10 cellular contexts compared by ENCODE assay signal in genomic region chr11:78202733-78203167, GRCh38. TPM values are rescaled to one million over a fixed set of nuclear protein-coding genes. Genes with fewer than 3 reads are reported as not detected.
DNase-seq lines count a peak whose midpoint lies in the region; ATAC-seq and FAIRE-seq lines count a peak whose summit lies in the region.
"Had no signal": no experiment of that assay in that cellular context is flagged by ENCODE, and none has a peak within 500 bp of the region (broad histone marks: within the 10 kb centered on the region; RNA-seq: fewer than 3 reads in every experiment).

No MANE protein-coding gene starts in this region.

- H3K4me3 Mint-ChIP-seq in activated CD4-positive, alpha-beta memory T cell treated with anti-CD3 and anti-CD28 coated beads, Interleukin-2, amount 10 ng/mL, durations not matched to agents 7 days and 5 days: peak overlapping the region; percentile 60
- H3K4me3 Mint-ChIP-seq in effector memory CD8-positive, alpha-beta T cell: peak overlapping the region; percentile 73 to 82
- no peak overlapping the region for H3K4me3 Mint-ChIP-seq in stimulated activated memory B cell treated with anti-CD40 and anti-IgM and Interleukin-4, amounts not matched to agents 10 μg/mL and 1 μg/mL and 100 μg/mL, for 72 hours
- H3K4me3 Mint-ChIP-seq: H9 had no signal

- peak; percentile 84 for DNase-seq in KG1 (lab: John Stamatoyannopoulos, UW)
- peak; percentile 61 for DNase-seq in activated CD4-positive, alpha-beta memory T cell treated with anti-CD3 and anti-CD28 coated beads, Interleukin-2, amount 10 ng/mL, durations not matched to agents 7 days and 5 days
- peak; percentile 55 to 63 (median 58) for DNase-seq in effector memory CD8-positive, alpha-beta T cell
- no peak for DNase-seq in LoVo (ENCODE audit: low spot score)
- no peak for DNase-seq in A172 (ENCODE audit: low spot score)
- DNase-seq in NCI-H748 (lab: John Stamatoyannopoulos, UW; ENCODE audit: unreplicated experiment): no peak
- DNase-seq in urothelium cell line (ENCODE audit: low spot score): no peak
- DNase-seq: H9 had no signal

- H3K27me3 Mint-ChIP-seq in activated CD4-positive, alpha-beta memory T cell treated with anti-CD3 and anti-CD28 coated beads, Interleukin-2, amount 10 ng/mL, durations not matched to agents 7 days and 5 days: no peaks in the 10 kb centered on the region
- no peaks in the 10 kb centered on the region for H3K27me3 Mint-ChIP-seq in effector memory CD8-positive, alpha-beta T cell
- no peaks in the 10 kb centered on the region for H3K27me3 Mint-ChIP-seq in stimulated activated memory B cell treated with anti-CD40 and anti-IgM and Interleukin-4, amounts not matched to agents 10 μg/mL and 1 μg/mL and 100 μg/mL, for 72 hours

- no peak for FAIRE-seq in urothelium cell line (lab: Jason Lieb, UNC)
- FAIRE-seq: HTR-8/SVneo had no signal

- POLR2A ChIA-PET in activated CD4-positive, alpha-beta memory T cell treated with anti-CD3 and anti-CD28 coated beads, Interleukin-2, amount 10 ng/mL, durations not matched to agents 7 days and 5 days (lab: Charles Lee): interaction anchor here (0.6 to 2.6 kb wide), 10 partner anchors 9 to 372 kb away, joined by 3 to 27 read pairs (median 5); partner anchors contain the start of genes ALG8, KCTD21, NARS2 and NDUFC2

- H3K36me3 Mint-ChIP-seq in activated CD4-positive, alpha-beta memory T cell treated with anti-CD3 and anti-CD28 coated beads, Interleukin-2, amount 10 ng/mL, durations not matched to agents 7 days and 5 days (ENCODE audit: low read depth): peaks cover 22% of the 10 kb centered on the region
- H3K36me3 Mint-ChIP-seq in effector memory CD8-positive, alpha-beta T cell (ENCODE audit: insufficient read depth): peaks cover 10% of the 10 kb centered on the region
- H3K36me3 Mint-ChIP-seq in stimulated activated memory B cell treated with anti-CD40 and anti-IgM and Interleukin-4, amounts not matched to agents 10 μg/mL and 1 μg/mL and 100 μg/mL, for 72 hours: peaks cover 18% of the 10 kb centered on the region

- CTCF ChIA-PET in activated CD4-positive, alpha-beta memory T cell treated with anti-CD3 and anti-CD28 coated beads, Interleukin-2, amount 10 ng/mL, durations not matched to agents 7 days and 5 days (lab: Charles Lee): interaction anchor here (0.7 to 1.3 kb wide), 3 partner anchors 26 to 362 kb away, joined by 3 to 6 read pairs (median 4); partner anchors contain the start of gene GAB2

- H3K27ac Mint-ChIP-seq in activated CD4-positive, alpha-beta memory T cell treated with anti-CD3 and anti-CD28 coated beads, Interleukin-2, amount 10 ng/mL, durations not matched to agents 7 days and 5 days: peak overlapping the region; percentile 82
- peak overlapping the region; percentile 93 to 95 for H3K27ac Mint-ChIP-seq in effector memory CD8-positive, alpha-beta T cell
- H3K27ac Mint-ChIP-seq in stimulated activated memory B cell treated with anti-CD40 and anti-IgM and Interleukin-4, amounts not matched to agents 10 μg/mL and 1 μg/mL and 100 μg/mL, for 72 hours: peak overlapping the region; percentile 20

- H3K4me1 Mint-ChIP-seq in activated CD4-positive, alpha-beta memory T cell treated with anti-CD3 and anti-CD28 coated beads, Interleukin-2, amount 10 ng/mL, durations not matched to agents 7 days and 5 days: peaks cover 31% of the 10 kb centered on the region
- peaks cover 22 to 29% of the 10 kb centered on the region in 2 donors for H3K4me1 Mint-ChIP-seq in effector memory CD8-positive, alpha-beta T cell (ENCODE audit: low read depth in 2 of 2)
- H3K4me1 Mint-ChIP-seq in stimulated activated memory B cell treated with anti-CD40 and anti-IgM and Interleukin-4, amounts not matched to agents 10 μg/mL and 1 μg/mL and 100 μg/mL, for 72 hours: peaks cover 10% of the 10 kb centered on the region

- H3K9me3 Mint-ChIP-seq in activated CD4-positive, alpha-beta memory T cell treated with anti-CD3 and anti-CD28 coated beads, Interleukin-2, amount 10 ng/mL, durations not matched to agents 7 days and 5 days: no peaks in the 10 kb centered on the region
- H3K9me3 Mint-ChIP-seq in effector memory CD8-positive, alpha-beta T cell: no peaks in the 10 kb centered on the region
- H3K9me3 Mint-ChIP-seq in stimulated activated memory B cell treated with anti-CD40 and anti-IgM and Interleukin-4, amounts not matched to agents 10 μg/mL and 1 μg/mL and 100 μg/mL, for 72 hours: no peaks in the 10 kb centered on the region
- H3K9me3 Mint-ChIP-seq: H9 had no signal

- peak; percentile 84 for ATAC-seq in effector memory CD8-positive, alpha-beta T cell (replicated peaks)
- ATAC-seq in stimulated activated memory B cell treated with anti-CD40 and anti-IgM and Interleukin-4, amounts not matched to agents 10 μg/mL and 1 μg/mL and 100 μg/mL, for 72 hours: peak; percentile 24

RNA-seq across cellular contexts. Expression of gene USP35, which starts 14.0 kb away (rescaled TPM):
- total RNA-seq in activated CD4-positive, alpha-beta memory T cell treated with anti-CD3 and anti-CD28 coated beads, Interleukin-2, amount 10 ng/mL, durations not matched to agents 7 days and 5 days: 10 to 100 TPM; 10.8 to 12.1 TPM
- total RNA-seq in A172 (2014; rRNA removed; shearing (Covaris generic)): 4.6 and 5.8 TPM in 2 replicates

RNA-seq across cellular contexts. Expression of gene KCTD21, which starts 14.3 kb away (rescaled TPM):
- 1 to 10 TPM; 7.5 to 9.3 TPM for total RNA-seq in activated CD4-positive, alpha-beta memory T cell treated with anti-CD3 and anti-CD28 coated beads, Interleukin-2, amount 10 ng/mL, durations not matched to agents 7 days and 5 days
- total RNA-seq in A172 (2014; rRNA removed; shearing (Covaris generic)): 4.8 and 5.2 TPM in 2 replicates

Comparison
In these comparisons a context has a peak if more than half of its experiments do, and no peak if none do; other contexts are left out.
1. DNase-seq: peak in KG1 (single experiment), activated CD4-positive, alpha-beta memory T cell treated with anti-CD3 and anti-CD28 coated beads, Interleukin-2, amount 10 ng/mL, durations not matched to agents 7 days and 5 days (single experiment) and effector memory CD8-positive, alpha-beta T cell (3 of 3); none in LoVo (single experiment), A172 (single experiment), NCI-H748 (single experiment) and urothelium cell line (single experiment).
2. H3K27ac Mint-ChIP-seq: peak in every context shown above with its lines; median percentile 94 in effector memory CD8-positive, alpha-beta T cell; 82 in activated CD4-positive, alpha-beta memory T cell treated with anti-CD3 and anti-CD28 coated beads, Interleukin-2, amount 10 ng/mL, durations not matched to agents 7 days and 5 days; 20 in stimulated activated memory B cell treated with anti-CD40 and anti-IgM and Interleukin-4, amounts not matched to agents 10 μg/mL and 1 μg/mL and 100 μg/mL, for 72 hours.